In genomic region chr2:161427413-161428239, GRCh38 we compare ENCODE assay signal across 14 cellular contexts. TPM values are rescaled to one million over a fixed set of nuclear protein-coding genes. Genes with fewer than 3 reads are reported as not detected.
DNase-seq lines count a peak whose midpoint lies in the region; ATAC-seq and TF ChIP-seq lines count a peak whose summit lies in the region.
"Had no signal": no experiment of that assay in that cellular context is flagged by ENCODE, and none has a peak within 500 bp of the region (broad histone marks: within the 10 kb centered on the region; RNA-seq: fewer than 3 reads in every experiment).

No MANE protein-coding gene starts in this region.

- POLR2A ChIA-PET in activated CD8-positive, alpha-beta T cell treated with anti-CD3 and anti-CD28 coated beads, Interleukin-2, amount 10 ng/mL, durations not matched to agents 7 days and 5 days (lab: Charles Lee) = no interaction called here

- ATAC-seq in activated CD8-positive, alpha-beta T cell treated with anti-CD3 and anti-CD28 coated beads, Interleukin-2, amount 10 ng/mL, durations not matched to agents 7 days and 5 days = peak; percentile 21
- ATAC-seq in foreskin keratinocyte (peak; percentile 29), GM21423 (IDR thresholded peaks at IDR 0.05; ENCODE audit: unreplicated experiment) (no peak), HG02973 (IDR thresholded peaks at IDR 0.05; ENCODE audit: unreplicated experiment) (no peak)
- ATAC-seq: left lobe of liver had no signal

- CTCF ChIA-PET in activated CD8-positive, alpha-beta T cell treated with anti-CD3 and anti-CD28 coated beads, Interleukin-2, amount 10 ng/mL, durations not matched to agents 7 days and 5 days (lab: Charles Lee) = interaction anchor here (1.2 kb wide), 1 partner anchor 141 kb away, joined by 3 read pairs; no protein-coding TSS in a partner anchor

- peaks cover 100% of the 10 kb centered on the region for H3K27me3 ChIP-seq in foreskin keratinocyte

- peaks cover 78% of the 10 kb centered on the region for H3K27me3 Mint-ChIP-seq in activated CD8-positive, alpha-beta T cell treated with anti-CD3 and anti-CD28 coated beads, Interleukin-2, amount 10 ng/mL, durations not matched to agents 7 days and 5 days (ENCODE audit: low read depth)
- H3K27me3 Mint-ChIP-seq in progenitor cell of endocrine pancreas = peaks cover 87% of the 10 kb centered on the region

- peaks cover 33% of the 10 kb centered on the region for H3K4me1 Mint-ChIP-seq in activated CD8-positive, alpha-beta T cell treated with anti-CD3 and anti-CD28 coated beads, Interleukin-2, amount 10 ng/mL, durations not matched to agents 7 days and 5 days (ENCODE audit: low read depth)
- H3K4me1 Mint-ChIP-seq in progenitor cell of endocrine pancreas (ENCODE audit: low read depth) = peaks cover 10% of the 10 kb centered on the region

- H3K4me1 ChIP-seq in foreskin keratinocyte = no peaks in the 10 kb centered on the region

- H3K36me3 Mint-ChIP-seq in activated CD8-positive, alpha-beta T cell treated with anti-CD3 and anti-CD28 coated beads, Interleukin-2, amount 10 ng/mL, durations not matched to agents 7 days and 5 days (ENCODE audit: low read depth) = peaks cover 13% of the 10 kb centered on the region
- no peaks in the 10 kb centered on the region for H3K36me3 Mint-ChIP-seq in progenitor cell of endocrine pancreas (ENCODE audit: insufficient read depth)

- peak overlapping the region; percentile 42 for H3K4me3 Mint-ChIP-seq in activated CD8-positive, alpha-beta T cell treated with anti-CD3 and anti-CD28 coated beads, Interleukin-2, amount 10 ng/mL, durations not matched to agents 7 days and 5 days
- H3K4me3 Mint-ChIP-seq in progenitor cell of endocrine pancreas (ENCODE audit: low read depth) = peak overlapping the region; percentile 42

- H3K9me3 Mint-ChIP-seq in activated CD8-positive, alpha-beta T cell treated with anti-CD3 and anti-CD28 coated beads, Interleukin-2, amount 10 ng/mL, durations not matched to agents 7 days and 5 days (ENCODE audit: insufficient read depth) = no peaks in the 10 kb centered on the region
- no peaks in the 10 kb centered on the region for H3K9me3 Mint-ChIP-seq in progenitor cell of endocrine pancreas (ENCODE audit: low read depth)

- no peak overlapping the region for H3K27ac ChIP-seq in foreskin keratinocyte

- no peak for TF ChIP-seq CTCF in GM10266 (IDR thresholded peaks at IDR 0.05; ENCODE audit: control insufficient read depth, insufficient read depth, low read depth, missing control alignments)
- no peak for TF ChIP-seq CTCF in foreskin keratinocyte (conservative IDR thresholded peaks at IDR 0.05)
- no peak for TF ChIP-seq CTCF in progenitor cell of endocrine pancreas (IDR thresholded peaks at IDR 0.05; ENCODE audit: unreplicated experiment)

- H3K27ac Mint-ChIP-seq in activated CD8-positive, alpha-beta T cell treated with anti-CD3 and anti-CD28 coated beads, Interleukin-2, amount 10 ng/mL, durations not matched to agents 7 days and 5 days = no peak overlapping the region
- H3K27ac Mint-ChIP-seq in progenitor cell of endocrine pancreas = no peak overlapping the region

- DNase-seq in GM10266 (ENCODE audit: extremely low spot score) (peak; percentile 30), foreskin keratinocyte (no peak), progenitor cell of endocrine pancreas (ENCODE audit: low spot score, unreplicated experiment) (no peak)
- no peak for DNase-seq in activated CD8-positive, alpha-beta T cell treated with anti-CD3 and anti-CD28 coated beads, Interleukin-2, amount 10 ng/mL, durations not matched to agents 7 days and 5 days
- no peak for DNase-seq in NK-92 treated with Interleukin-12 subunit alpha and Interleukin-12 subunit beta, amount 100 ng/mL, for 24 hours (lab: John Stamatoyannopoulos, UW)
- DNase-seq in stimulated activated CD4-positive, alpha-beta T cell treated with anti-CD3 and anti-CD28 coated beads, Interleukin-4, amount 100 ng/mL, for 4 hours = no peak
- DNase-seq: effector CD4-positive, alpha-beta T cell; NCI-H1048; stimulated activated CD4-positive, alpha-beta T cell treated with anti-CD3 and anti-CD28 coated beads, Interleukin-2, amount 100 ng/mL, for 48 hours had no signal

RNA-seq across cellular contexts. Expression of gene TBR1, which starts 11.5 kb away (rescaled TPM):
- total RNA-seq in activated CD8-positive, alpha-beta T cell treated with anti-CD3 and anti-CD28 coated beads, Interleukin-2, amount 10 ng/mL, durations not matched to agents 7 days and 5 days = under 1 TPM in 1 of 2 experiments, not detected in 1; 0.10 TPM
- total RNA-seq in foreskin keratinocyte = not detected in 2 replicates
- polyA plus RNA-seq in foreskin keratinocyte = not detected in 2 replicates
- not detected in 2 replicates for total RNA-seq in progenitor cell of endocrine pancreas
- total RNA-seq: activated CD8-positive, alpha-beta memory T cell treated with anti-CD3 and anti-CD28 coated beads for 36 hours; Daoy; left lobe of liver had no signal

Comparison
In these comparisons a context has a peak if more than half of its experiments do, and no peak if none do; other contexts are left out.
1. ATAC-seq: peak in activated CD8-positive, alpha-beta T cell treated with anti-CD3 and anti-CD28 coated beads, Interleukin-2, amount 10 ng/mL, durations not matched to agents 7 days and 5 days (single experiment) and foreskin keratinocyte (single experiment); none in GM21423 (single experiment) and HG02973 (single experiment).